ENCODE assay signal across 8 cellular contexts in genomic region chr13:42574435-42575311, GRCh38. TPM values are rescaled to one million over a fixed set of nuclear protein-coding genes. Genes with fewer than 3 reads are reported as not detected.
DNase-seq lines count a peak whose midpoint lies in the region; ATAC-seq and TF ChIP-seq lines count a peak whose summit lies in the region.

No MANE protein-coding gene starts in this region.

- H3K4me3 ChIP-seq in esophagus muscularis mucosa = peak overlapping the region; percentile 28 to 50 (median 39)
- H3K4me3 ChIP-seq in skeletal muscle cell (ENCODE audit: low read depth, low read length) = peak overlapping the region; percentile 36

- no peak for TF ChIP-seq EP300 in esophagus muscularis mucosa (IDR thresholded peaks at IDR 0.05)

- intact Hi-C loops in esophagus muscularis mucosa (cut with DNase I) = no loop called here

- H3K27me3 ChIP-seq in esophagus muscularis mucosa = peaks cover 0 to 33% (median 13%) of the 10 kb centered on the region in 4 donors

- CTCF ChIA-PET in RWPE1 (lab: Yijun Ruan, JAX) = no interaction called here

- in situ Hi-C loops in GM18951 (cut with MboI; ENCODE audit: low sequenced_read_pairs, unreplicated experiment) = no loop called here

- POLR2A ChIA-PET in RWPE1 (lab: Yijun Ruan, JAX; ENCODE audit: low non-redundant PET) = no interaction called here

- no peak overlapping the region for H3K27ac ChIP-seq in esophagus muscularis mucosa (replicated peaks in 1 of 4)
- H3K27ac ChIP-seq in RWPE1 = no peak overlapping the region

- ATAC-seq in HG02973 (IDR thresholded peaks at IDR 0.05; ENCODE audit: unreplicated experiment) = peak; percentile 55

- H3K9me3 ChIP-seq in esophagus muscularis mucosa = no peaks in the 10 kb centered on the region

- TF ChIP-seq CTCF in esophagus muscularis mucosa (IDR thresholded peaks at IDR 0.05) = no peak
- TF ChIP-seq CTCF in RWPE1 (conservative IDR thresholded peaks at IDR 0.05; ENCODE audit: low read depth) = no peak

- WGBS in esophagus muscularis mucosa = 5% methylated on average over 21 of the region's 51 CpGs

- peak; percentile 65 to 71 for DNase-seq in activated CD4-positive, alpha-beta T cell treated with anti-CD3 and anti-CD28 coated beads, Interleukin-2, amount 50 U/mL, for 48 hours
- no peak for DNase-seq in esophagus muscularis mucosa (ENCODE audit: extremely low spot score)
- DNase-seq in skeletal muscle cell (ENCODE audit: low read depth) = no peak
- no peak for DNase-seq in RWPE1 (ENCODE audit: low spot score)
- no peak for DNase-seq in amniotic stem cell (lab: John Stamatoyannopoulos, UW)
- DNase-seq in KG1 (lab: John Stamatoyannopoulos, UW) = no peak

- H3K36me3 ChIP-seq in esophagus muscularis mucosa = no peaks in the 10 kb centered on the region

- TF ChIP-seq POLR2A in GM18951 (IDR thresholded peaks at IDR 0.05; ENCODE audit: extremely low read depth, insufficient read depth, insufficient read length) = peak; percentile 53
- no peak for TF ChIP-seq POLR2A in esophagus muscularis mucosa (IDR thresholded peaks at IDR 0.05; ENCODE audit: low read depth)

- peaks cover 12 to 14% (median 14%) of the 10 kb centered on the region in 4 donors for H3K4me1 ChIP-seq in esophagus muscularis mucosa

RNA-seq across cellular contexts. Expression of gene TNFSF11, which starts 0.7 kb away (rescaled TPM):
- total RNA-seq in esophagus muscularis mucosa = under 1 TPM in 1 of 4 donors, not detected in 3; 0.17 TPM

Comparison
In these comparisons a context has a peak if more than half of its experiments do, and no peak if none do; other contexts are left out.
1. DNase-seq: peak in activated CD4-positive, alpha-beta T cell treated with anti-CD3 and anti-CD28 coated beads, Interleukin-2, amount 50 U/mL, for 48 hours (2 of 2); none in esophagus muscularis mucosa (single experiment), skeletal muscle cell (single experiment), RWPE1 (single experiment), amniotic stem cell (single experiment) and KG1 (single experiment).